Comparison of ENCODE assay signal across 15 cellular contexts in the genomic region with DNA sequence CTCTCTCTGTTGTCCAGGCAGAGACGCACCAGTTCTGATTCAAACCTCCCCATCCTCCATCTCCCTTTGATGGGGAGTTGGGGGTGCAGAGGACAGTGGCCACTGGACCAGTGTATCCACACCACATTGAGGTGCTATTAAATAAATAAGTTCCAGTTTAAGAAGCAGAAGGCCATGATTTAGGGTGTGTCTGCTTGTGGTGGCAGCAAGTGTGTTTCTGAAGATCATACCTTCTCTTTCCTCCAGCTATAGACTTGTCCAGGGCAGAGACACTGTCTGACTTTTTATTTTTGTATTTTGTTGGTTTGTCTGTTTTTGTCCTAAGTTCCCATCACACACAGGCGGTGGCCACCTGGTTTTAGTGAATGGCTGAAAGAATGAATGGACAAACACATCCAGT.
"Had no signal": no experiment of that assay in that cellular context is flagged by ENCODE, and none has a peak within 500 bp of the region (broad histone marks: within the 10 kb centered on the region; RNA-seq: fewer than 3 reads in every experiment).

No MANE protein-coding gene starts in this region.

- H3K79me2 ChIP-seq: hepatocyte had no signal

- DNase-seq: activated CD8-positive, alpha-beta memory T cell treated with anti-CD3 and anti-CD28 coated beads, Interleukin-2, amount 10 ng/mL, durations not matched to agents 7 days and 5 days; activated naive CD4-positive, alpha-beta T cell treated with anti-CD3 and anti-CD28 coated beads for 36 hours; activated naive CD8-positive, alpha-beta T cell treated with anti-CD3 and anti-CD28 coated beads, Interleukin-2, amount 50 U/mL, for 24 hours; activated T-cell treated with anti-CD3 and anti-CD28 coated beads, Interleukin-2, amount 50 U/mL, for 1 hour; stimulated activated CD4-positive, alpha-beta T cell treated with anti-CD3 and anti-CD28 coated beads, Interleukin-2, amount 100 ng/mL, for 48 hours had no signal

- H3K4me1 Mint-ChIP-seq: activated CD8-positive, alpha-beta memory T cell treated with anti-CD3 and anti-CD28 coated beads, Interleukin-2, amount 10 ng/mL, durations not matched to agents 7 days and 5 days had no signal

- H2AFZ ChIP-seq: hepatocyte, neural progenitor cell had no signal

- FAIRE-seq: bronchial epithelial cell, keratinocyte had no signal

- H3K4me2 ChIP-seq: hepatocyte, neural progenitor cell had no signal

- H3K9me3 ChIP-seq: left ventricle myocardium inferior, tibial artery had no signal

- ATAC-seq: activated CD4-positive, CD25-positive, alpha-beta regulatory T cell treated with anti-CD3 and anti-CD28 coated beads, Interleukin-2, amount 50 U/mL, for 24 hours; activated CD8-positive, alpha-beta memory T cell treated with anti-CD3 and anti-CD28 coated beads, Interleukin-2, amount 10 ng/mL, durations not matched to agents 7 days and 5 days; activated naive CD8-positive, alpha-beta T cell treated with anti-CD3 and anti-CD28 coated beads, Interleukin-2, amount 50 U/mL, for 24 hours; stimulated activated memory B cell treated with anti-CD40 and anti-IgM and Interleukin-4, amounts not matched to agents 10 μg/mL and 1 μg/mL and 100 μg/mL, for 72 hours had no signal

- H3K9ac ChIP-seq: neural progenitor cell had no signal

- H3K27ac Mint-ChIP-seq: activated CD8-positive, alpha-beta memory T cell treated with anti-CD3 and anti-CD28 coated beads, Interleukin-2, amount 10 ng/mL, durations not matched to agents 7 days and 5 days; activated naive CD4-positive, alpha-beta T cell treated with anti-CD3 and anti-CD28 coated beads for 36 hours; activated naive CD8-positive, alpha-beta T cell treated with anti-CD3 and anti-CD28 coated beads, Interleukin-2, amount 50 U/mL, for 24 hours; activated T-helper 2 cell treated with anti-CD3 and anti-CD28 coated beads, Interferon-gamma antibody, Interleukin-2, Interleukin-4, amounts not matched to agents 10 μg/mL and 5 μg/mL and 100 μg/mL, durations not matched to agents 14 hours and 24 hours and 36 hours; neural progenitor cell; stimulated activated memory B cell treated with anti-CD40 and anti-IgM and Interleukin-4, amounts not matched to agents 10 μg/mL and 1 μg/mL and 100 μg/mL, for 72 hours had no signal

- H3K27me3 ChIP-seq: dorsolateral prefrontal cortex, hepatocyte, neural progenitor cell, tibial artery had no signal

- H3K27me3 Mint-ChIP-seq: activated CD8-positive, alpha-beta memory T cell treated with anti-CD3 and anti-CD28 coated beads, Interleukin-2, amount 10 ng/mL, durations not matched to agents 7 days and 5 days; activated naive CD8-positive, alpha-beta T cell treated with anti-CD3 and anti-CD28 coated beads, Interleukin-2, amount 50 U/mL, for 24 hours; stimulated activated memory B cell treated with anti-CD40 and anti-IgM and Interleukin-4, amounts not matched to agents 10 μg/mL and 1 μg/mL and 100 μg/mL, for 72 hours had no signal

- H3K9me3 Mint-ChIP-seq: activated naive CD4-positive, alpha-beta T cell treated with anti-CD3 and anti-CD28 coated beads for 36 hours; activated naive CD8-positive, alpha-beta T cell treated with anti-CD3 and anti-CD28 coated beads, Interleukin-2, amount 50 U/mL, for 24 hours; activated T-helper 2 cell treated with anti-CD3 and anti-CD28 coated beads, Interferon-gamma antibody, Interleukin-2, Interleukin-4, amounts not matched to agents 10 μg/mL and 5 μg/mL and 100 μg/mL, durations not matched to agents 14 hours and 24 hours and 36 hours; neural progenitor cell had no signal

- H3K27ac ChIP-seq: hepatocyte, neural progenitor cell had no signal

- H3K36me3 Mint-ChIP-seq: activated CD8-positive, alpha-beta memory T cell treated with anti-CD3 and anti-CD28 coated beads, Interleukin-2, amount 10 ng/mL, durations not matched to agents 7 days and 5 days; neural progenitor cell had no signal

- H3K4me3 Mint-ChIP-seq: activated CD8-positive, alpha-beta memory T cell treated with anti-CD3 and anti-CD28 coated beads, Interleukin-2, amount 10 ng/mL, durations not matched to agents 7 days and 5 days; activated naive CD4-positive, alpha-beta T cell treated with anti-CD3 and anti-CD28 coated beads for 36 hours; activated naive CD8-positive, alpha-beta T cell treated with anti-CD3 and anti-CD28 coated beads, Interleukin-2, amount 50 U/mL, for 24 hours; neural progenitor cell; stimulated activated memory B cell treated with anti-CD40 and anti-IgM and Interleukin-4, amounts not matched to agents 10 μg/mL and 1 μg/mL and 100 μg/mL, for 72 hours had no signal

- H3K36me3 ChIP-seq: left ventricle myocardium inferior, neural progenitor cell, tibial artery had no signal

- H3K4me3 ChIP-seq: dorsolateral prefrontal cortex, hepatocyte, left ventricle myocardium inferior, neural progenitor cell, tibial artery had no signal
